In the genomic region with DNA sequence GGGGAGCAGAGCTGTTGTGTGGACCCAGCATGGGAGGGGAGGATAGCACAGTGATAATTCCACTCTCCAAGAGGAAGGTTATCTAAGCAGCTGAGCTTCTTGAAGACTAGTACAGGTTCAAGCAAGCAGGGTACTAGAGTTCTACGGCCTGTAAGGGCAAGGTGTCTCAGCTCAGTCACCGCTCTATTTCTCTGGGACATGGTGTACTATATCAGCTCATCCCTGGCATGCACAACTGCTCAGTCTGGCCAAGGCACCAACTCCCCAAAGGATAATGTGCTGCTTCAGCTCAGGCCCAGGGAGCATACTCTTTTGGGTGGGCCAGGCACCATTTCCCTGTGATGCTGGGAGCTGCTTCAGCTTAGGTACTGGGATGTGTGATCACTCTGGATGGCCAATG, we compare ENCODE assay signal across 5 cellular contexts.
"Had no signal": no experiment of that assay in that cellular context is flagged by ENCODE, and none has a peak within 500 bp of the region (broad histone marks: within the 10 kb centered on the region; RNA-seq: fewer than 3 reads in every experiment).

No MANE protein-coding gene starts in this region.

- DNase-seq: H9, HCEC 1CT, IMR-90 had no signal

- H3K4me2 ChIP-seq: GM23338 had no signal

- ATAC-seq: GM23338, K562 had no signal

- H3K4me3 Mint-ChIP-seq: GM23338, H9 had no signal

- H3K4me3 ChIP-seq: GM23338, K562 had no signal

- H2AFZ ChIP-seq: GM23338 had no signal

- H3K4me1 Mint-ChIP-seq: GM23338 had no signal

- H3K27ac Mint-ChIP-seq: GM23338, H9 had no signal
